In the genomic region with DNA sequence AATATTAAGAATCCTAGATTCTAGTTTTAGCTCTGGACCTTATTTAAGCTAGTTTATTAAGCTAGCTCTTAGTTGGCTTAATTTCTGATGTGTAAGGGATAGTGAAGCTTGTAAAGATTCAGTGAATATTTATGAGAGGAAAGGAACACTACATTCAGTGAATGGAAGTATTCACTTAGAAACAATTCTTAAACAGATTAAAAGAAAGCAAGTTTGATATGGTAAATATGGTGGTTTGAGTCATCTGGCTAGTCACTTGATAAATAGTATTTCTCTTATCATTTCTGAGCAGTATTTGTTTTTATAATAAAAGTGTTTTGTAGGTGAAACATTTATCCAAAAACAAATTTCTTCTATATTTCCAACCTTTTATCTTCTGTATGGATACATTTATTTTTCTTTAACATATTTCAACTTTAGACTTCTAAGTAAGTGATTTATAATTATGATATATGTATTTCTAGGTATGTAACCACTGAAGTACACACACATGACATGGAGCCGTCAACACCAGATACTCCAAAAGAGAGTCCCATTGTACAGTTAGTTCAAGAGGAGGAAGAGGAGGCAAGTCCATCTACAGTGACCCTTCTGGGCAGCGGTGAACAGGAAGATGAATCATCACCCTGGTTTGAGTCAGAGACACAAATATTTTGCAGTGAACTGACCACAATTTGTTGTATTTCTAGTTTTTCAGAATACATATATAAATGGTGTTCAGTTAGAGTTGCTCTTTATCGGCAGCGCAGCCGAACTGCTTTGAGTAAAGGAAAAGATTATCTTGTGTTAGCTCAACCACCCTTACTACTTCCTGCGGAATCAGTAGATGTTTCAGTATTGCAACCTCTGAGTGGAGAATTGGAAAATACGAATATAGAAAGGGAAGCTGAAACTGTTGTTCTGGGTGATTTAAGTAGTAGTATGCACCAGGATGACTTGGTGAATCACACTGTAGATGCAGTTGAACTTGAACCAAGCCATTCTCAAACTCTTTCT, we compare ENCODE assay signal across 1 cellular context.
TF ChIP-seq lines count a peak whose summit lies in the region.

No MANE protein-coding gene starts in this region.

TF ChIP-seq in GM23338, 12 proteins besides CTCF, POLR2A, EP300 and RAD21 (continued from another document):
- TF ChIP-seq, protein P1, sequence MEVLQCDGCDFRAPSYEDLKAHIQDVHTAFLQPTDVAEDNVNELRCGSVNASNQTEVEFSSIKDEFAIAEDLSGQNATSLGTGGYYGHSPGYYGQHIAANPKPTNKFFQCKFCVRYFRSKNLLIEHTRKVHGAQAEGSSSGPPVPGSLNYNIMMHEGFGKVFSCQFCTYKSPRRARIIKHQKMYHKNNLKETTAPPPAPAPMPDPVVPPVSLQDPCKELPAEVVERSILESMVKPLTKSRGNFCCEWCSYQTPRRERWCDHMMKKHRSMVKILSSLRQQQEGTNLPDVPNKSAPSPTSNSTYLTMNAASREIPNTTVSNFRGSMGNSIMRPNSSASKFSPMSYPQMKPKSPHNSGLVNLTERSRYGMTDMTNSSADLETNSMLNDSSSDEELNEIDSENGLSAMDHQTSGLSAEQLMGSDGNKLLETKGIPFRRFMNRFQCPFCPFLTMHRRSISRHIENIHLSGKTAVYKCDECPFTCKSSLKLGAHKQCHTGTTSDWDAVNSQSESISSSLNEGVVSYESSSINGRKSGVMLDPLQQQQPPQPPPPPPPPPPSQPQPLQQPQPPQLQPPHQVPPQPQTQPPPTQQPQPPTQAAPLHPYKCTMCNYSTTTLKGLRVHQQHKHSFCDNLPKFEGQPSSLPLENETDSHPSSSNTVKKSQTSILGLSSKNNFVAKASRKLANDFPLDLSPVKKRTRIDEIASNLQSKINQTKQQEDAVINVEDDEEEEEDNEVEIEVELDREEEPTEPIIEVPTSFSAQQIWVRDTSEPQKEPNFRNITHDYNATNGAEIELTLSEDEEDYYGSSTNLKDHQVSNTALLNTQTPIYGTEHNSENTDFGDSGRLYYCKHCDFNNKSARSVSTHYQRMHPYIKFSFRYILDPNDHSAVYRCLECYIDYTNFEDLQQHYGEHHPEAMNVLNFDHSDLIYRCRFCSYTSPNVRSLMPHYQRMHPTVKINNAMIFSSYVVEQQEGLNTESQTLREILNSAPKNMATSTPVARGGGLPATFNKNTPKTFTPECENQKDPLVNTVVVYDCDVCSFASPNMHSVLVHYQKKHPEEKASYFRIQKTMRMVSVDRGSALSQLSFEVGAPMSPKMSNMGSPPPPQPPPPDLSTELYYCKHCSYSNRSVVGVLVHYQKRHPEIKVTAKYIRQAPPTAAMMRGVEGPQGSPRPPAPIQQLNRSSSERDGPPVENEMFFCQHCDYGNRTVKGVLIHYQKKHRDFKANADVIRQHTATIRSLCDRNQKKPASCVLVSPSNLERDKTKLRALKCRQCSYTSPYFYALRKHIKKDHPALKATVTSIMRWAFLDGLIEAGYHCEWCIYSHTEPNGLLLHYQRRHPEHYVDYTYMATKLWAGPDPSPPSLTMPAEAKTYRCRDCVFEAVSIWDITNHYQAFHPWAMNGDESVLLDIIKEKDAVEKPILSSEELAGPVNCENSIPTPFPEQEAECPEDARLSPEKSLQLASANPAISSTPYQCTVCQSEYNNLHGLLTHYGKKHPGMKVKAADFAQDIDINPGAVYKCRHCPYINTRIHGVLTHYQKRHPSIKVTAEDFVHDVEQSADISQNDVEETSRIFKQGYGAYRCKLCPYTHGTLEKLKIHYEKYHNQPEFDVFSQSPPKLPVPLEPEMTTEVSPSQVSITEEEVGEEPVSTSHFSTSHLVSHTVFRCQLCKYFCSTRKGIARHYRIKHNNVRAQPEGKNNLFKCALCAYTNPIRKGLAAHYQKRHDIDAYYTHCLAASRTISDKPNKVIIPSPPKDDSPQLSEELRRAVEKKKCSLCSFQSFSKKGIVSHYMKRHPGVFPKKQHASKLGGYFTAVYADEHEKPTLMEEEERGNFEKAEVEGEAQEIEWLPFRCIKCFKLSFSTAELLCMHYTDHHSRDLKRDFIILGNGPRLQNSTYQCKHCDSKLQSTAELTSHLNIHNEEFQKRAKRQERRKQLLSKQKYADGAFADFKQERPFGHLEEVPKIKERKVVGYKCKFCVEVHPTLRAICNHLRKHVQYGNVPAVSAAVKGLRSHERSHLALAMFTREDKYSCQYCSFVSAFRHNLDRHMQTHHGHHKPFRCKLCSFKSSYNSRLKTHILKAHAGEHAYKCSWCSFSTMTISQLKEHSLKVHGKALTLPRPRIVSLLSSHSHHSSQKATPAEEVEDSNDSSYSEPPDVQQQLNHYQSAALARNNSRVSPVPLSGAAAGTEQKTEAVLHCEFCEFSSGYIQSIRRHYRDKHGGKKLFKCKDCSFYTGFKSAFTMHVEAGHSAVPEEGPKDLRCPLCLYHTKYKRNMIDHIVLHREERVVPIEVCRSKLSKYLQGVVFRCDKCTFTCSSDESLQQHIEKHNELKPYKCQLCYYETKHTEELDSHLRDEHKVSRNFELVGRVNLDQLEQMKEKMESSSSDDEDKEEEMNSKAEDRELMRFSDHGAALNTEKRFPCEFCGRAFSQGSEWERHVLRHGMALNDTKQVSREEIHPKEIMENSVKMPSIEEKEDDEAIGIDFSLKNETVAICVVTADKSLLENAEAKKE (CRISPR knock-in tag; IDR thresholded peaks at IDR 0.05), result no peak
- no peak for TF ChIP-seq JUNB (IDR thresholded peaks at IDR 0.05; ENCODE audit: unreplicated experiment)
